In the genomic region with DNA sequence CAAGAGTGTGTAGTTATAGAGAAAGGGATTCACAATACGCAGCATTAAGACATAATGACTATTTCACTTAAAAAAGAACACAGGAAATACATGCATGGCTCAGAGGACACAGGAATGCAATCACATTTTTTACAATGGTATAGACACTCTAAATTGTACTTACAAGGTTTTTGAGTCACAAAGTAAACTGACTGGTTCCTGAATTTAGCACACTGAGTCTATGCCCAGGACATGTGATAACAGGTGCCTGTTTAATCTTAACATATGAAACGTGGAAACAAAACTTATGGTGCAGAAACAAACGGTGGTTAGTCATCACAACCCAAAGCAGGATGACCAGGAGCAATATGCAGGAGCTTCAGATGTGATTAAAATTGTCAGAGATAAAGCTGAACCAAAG, we compare ENCODE assay signal across 1 cellular context.
TF ChIP-seq lines count a peak whose summit lies in the region.

No MANE protein-coding gene starts in this region.

TF ChIP-seq in HEK293T, 16 proteins besides CTCF, POLR2A, EP300 and RAD21 (continued from another document):
- no peak for TF ChIP-seq BHLHE40 (IDR thresholded peaks at IDR 0.05; ENCODE audit: borderline replicate concordance)
- TF ChIP-seq SP1 (IDR thresholded peaks at IDR 0.05), result no peak
- TF ChIP-seq SUZ12 (IDR thresholded peaks at IDR 0.05), result no peak
- TF ChIP-seq FOXM1 (IDR thresholded peaks at IDR 0.05; ENCODE audit: borderline replicate concordance), result no peak
- TF ChIP-seq CTBP1 (IDR thresholded peaks at IDR 0.05; ENCODE audit: borderline replicate concordance), result no peak
- TF ChIP-seq NFRKB (IDR thresholded peaks at IDR 0.05), result no peak
- no peak for TF ChIP-seq L3MBTL2 (conservative IDR thresholded peaks at IDR 0.05)
- TF ChIP-seq LEF1 (IDR thresholded peaks at IDR 0.05; ENCODE audit: borderline replicate concordance), result no peak
- no peak for TF ChIP-seq ELF4 (IDR thresholded peaks at IDR 0.05)
- TF ChIP-seq ZNF384 (IDR thresholded peaks at IDR 0.05), result no peak
- no peak for TF ChIP-seq FOXK2 (IDR thresholded peaks at IDR 0.05)
- TF ChIP-seq ARNT (IDR thresholded peaks at IDR 0.05), result no peak
- TF ChIP-seq TARDBP (IDR thresholded peaks at IDR 0.05), result no peak
- no peak for TF ChIP-seq HDGF (IDR thresholded peaks at IDR 0.05; ENCODE audit: borderline replicate concordance)
